Comparison of ENCODE assay signal across 33 cellular contexts in the genomic region with DNA sequence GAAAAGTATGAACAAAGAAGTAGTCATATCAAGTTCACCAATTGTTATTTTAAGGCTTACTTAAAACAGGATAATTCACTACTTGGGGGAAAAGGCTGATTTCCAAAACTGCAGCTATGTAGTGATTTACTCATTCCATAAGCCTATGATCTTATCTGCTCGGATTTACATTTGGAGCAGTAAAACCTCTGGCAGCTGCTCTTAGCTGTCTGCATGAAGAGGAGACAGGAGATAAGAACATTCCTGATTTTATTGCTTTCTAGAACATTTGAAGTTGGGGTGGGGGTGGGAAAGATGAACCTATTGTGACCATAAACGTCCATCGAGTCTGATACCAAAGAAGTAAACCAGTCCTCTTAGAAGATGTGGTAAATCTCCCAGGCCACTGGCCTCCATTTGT.
A peak's percentile ranks its signal among the peaks of the same experiment; 100 is the strongest.
DNase-seq lines count a peak whose midpoint lies in the region; ATAC-seq, FAIRE-seq and TF ChIP-seq lines count a peak whose summit lies in the region.
"Had no signal": no experiment of that assay in that cellular context is flagged by ENCODE, and none has a peak within 500 bp of the region (broad histone marks: within the 10 kb centered on the region; RNA-seq: fewer than 3 reads in every experiment).

No MANE protein-coding gene starts in this region.

- no peak for ATAC-seq in right lobe of liver
- no peak for ATAC-seq in activated CD8-positive, alpha-beta T cell treated with anti-CD3 and anti-CD28 coated beads for 36 hours
- ATAC-seq: gastrocnemius medialis, left ventricle myocardium superior, mucosa of descending colon had no signal

- peaks cover 2% of the 10 kb centered on the region for H3K4me1 Mint-ChIP-seq in mesothelial cell of epicardium
- no peaks in the 10 kb centered on the region for H3K4me1 Mint-ChIP-seq in activated CD8-positive, alpha-beta T cell treated with anti-CD3 and anti-CD28 coated beads for 36 hours (ENCODE audit: low read depth)
- H3K4me1 Mint-ChIP-seq: neural crest cell had no signal

- CTCF ChIA-PET in A673 (lab: Charles Lee) = no interaction called here
- CTCF ChIA-PET in activated CD8-positive, alpha-beta T cell treated with anti-CD3 and anti-CD28 coated beads for 36 hours (lab: Charles Lee) = no interaction called here

- TF ChIP-seq POLR2A in right lobe of liver (IDR thresholded peaks at IDR 0.05) = no peak

- no peaks in the 10 kb centered on the region for H3K27me3 ChIP-seq in A673 (replicated peaks; ENCODE audit: insufficient read depth, low read depth, low read length, poor library complexity)
- H3K27me3 ChIP-seq in right lobe of liver = no peaks in the 10 kb centered on the region
- H3K27me3 ChIP-seq: esophagus muscularis mucosa, gastrocnemius medialis, MG63, sigmoid colon, stomach, tibial nerve had no signal

- peak overlapping the region; percentile 36 for H3K27ac Mint-ChIP-seq in mesothelial cell of epicardium
- H3K27ac Mint-ChIP-seq in activated CD8-positive, alpha-beta T cell treated with anti-CD3 and anti-CD28 coated beads for 36 hours = no peak overlapping the region
- H3K27ac Mint-ChIP-seq: T-helper 1 cell treated with Interleukin-12 subunit alpha and Interleukin-12 subunit beta and Interleukin-4 antibody, amounts not matched to agents 30 μg/mL and 1 μg/mL, for 36 hours had no signal

- POLR2A ChIA-PET in A673 (lab: Charles Lee; ENCODE audit: low non-redundant PET) = interaction anchor here (0.6 kb wide), 2 partner anchors 20 to 47 kb away, joined by 3 read pairs; no protein-coding TSS in a partner anchor
- POLR2A ChIA-PET in activated CD8-positive, alpha-beta T cell treated with anti-CD3 and anti-CD28 coated beads for 36 hours (lab: Charles Lee) = no interaction called here

- FAIRE-seq in HTR-8/SVneo (lab: Jason Lieb, UNC) = no peak
- FAIRE-seq: A204.1, bronchial epithelial cell, colon, GM12891, RCC 7860 had no signal

- peaks cover 27% of the 10 kb centered on the region for H3K36me3 Mint-ChIP-seq in mesothelial cell of epicardium
- H3K36me3 Mint-ChIP-seq in activated CD8-positive, alpha-beta T cell treated with anti-CD3 and anti-CD28 coated beads for 36 hours (ENCODE audit: low read depth) = no peaks in the 10 kb centered on the region

- no peak overlapping the region for H3K4me3 Mint-ChIP-seq in mesothelial cell of epicardium
- H3K4me3 Mint-ChIP-seq in activated CD8-positive, alpha-beta T cell treated with anti-CD3 and anti-CD28 coated beads for 36 hours = no peak overlapping the region
- H3K4me3 Mint-ChIP-seq: neural crest cell; T-helper 1 cell treated with Interleukin-12 subunit alpha and Interleukin-12 subunit beta and Interleukin-4 antibody, amounts not matched to agents 30 μg/mL and 1 μg/mL, for 36 hours had no signal

- WGBS in right lobe of liver (ENCODE audit: insufficient coverage, low coverage, low lambda C conversion rate, missing lambda C conversion rate) = 51% methylated on average over 3 of the region's 3 CpGs

- H3K9me3 ChIP-seq in A673 (ENCODE audit: low read depth, low read length, poor library complexity, severe bottlenecking) (peaks cover 4% of the 10 kb centered on the region), right lobe of liver (no peaks in the 10 kb centered on the region)
- H3K9me3 ChIP-seq: gastrocnemius medialis, HAP-1 had no signal

- intact Hi-C loops in A673 (cut with micrococcal nuclease; ENCODE audit: unreplicated experiment) (no loop called here), right lobe of liver (cut with DNase I) (no loop called here)
- intact Hi-C loops in activated CD8-positive, alpha-beta T cell treated with anti-CD3 and anti-CD28 coated beads for 36 hours (cut with micrococcal nuclease) = no loop called here

- TF ChIP-seq CTCF in A673 (conservative IDR thresholded peaks at IDR 0.05; ENCODE audit: low read depth, low read length) = no peak
- no peak for TF ChIP-seq CTCF in VCaP (conservative IDR thresholded peaks at IDR 0.05)
- no peak for TF ChIP-seq CTCF in mesothelial cell of epicardium (IDR thresholded peaks at IDR 0.05; ENCODE audit: unreplicated experiment)
- no peak for TF ChIP-seq CTCF in right lobe of liver (IDR thresholded peaks at IDR 0.05)
- TF ChIP-seq CTCF in activated CD8-positive, alpha-beta T cell treated with anti-CD3 and anti-CD28 coated beads for 36 hours (IDR thresholded peaks at IDR 0.05) = no peak

- no peak overlapping the region for H3K4me3 ChIP-seq in A673 (ENCODE audit: low read depth, low read length, poor library complexity, severe bottlenecking)
- H3K4me3 ChIP-seq in right lobe of liver = no peak overlapping the region
- H3K4me3 ChIP-seq: esophagus muscularis mucosa, gastrocnemius medialis, HAP-1, MG63, mucosa of descending colon, sigmoid colon, stomach, tibial nerve had no signal

- H3K36me3 ChIP-seq in A673 (ENCODE audit: insufficient read depth, low read length, poor library complexity, severe bottlenecking) (no peaks in the 10 kb centered on the region), right lobe of liver (no peaks in the 10 kb centered on the region)
- H3K36me3 ChIP-seq: esophagus muscularis mucosa, gastrocnemius medialis, HAP-1, MG63, sigmoid colon, stomach had no signal

- H3K9me3 Mint-ChIP-seq in mesothelial cell of epicardium = peaks cover 3% of the 10 kb centered on the region
- H3K9me3 Mint-ChIP-seq in activated CD8-positive, alpha-beta T cell treated with anti-CD3 and anti-CD28 coated beads for 36 hours = peaks cover under 1% of the 10 kb centered on the region
- H3K9me3 Mint-ChIP-seq: neural crest cell had no signal

- H3K27ac ChIP-seq in A673 (ENCODE audit: low read depth, low read length, poor library complexity, severe bottlenecking) (no peak overlapping the region), VCaP (peak overlapping the region; percentile 19; the same call in 1 of the 2 replicates), right lobe of liver (no peak overlapping the region)
- H3K27ac ChIP-seq: esophagus muscularis mucosa, gastrocnemius medialis, sigmoid colon, stomach, tibial nerve had no signal

- peak; percentile 22 for DNase-seq in A673 (ENCODE audit: low spot score)
- peak; percentile 18 for DNase-seq in HTR-8/SVneo (ENCODE audit: insufficient read length, low spot score)
- no peak for DNase-seq in mesothelial cell of epicardium (ENCODE audit: low spot score in 2 of 2, unreplicated experiment in 2 of 2)
- no peak for DNase-seq in effector CD8-positive, alpha-beta T cell (lab: John Stamatoyannopoulos, UW)
- no peak for DNase-seq in NCI-H146 treated with DMSO at 0.1 percent for 48 hours (lab: John Stamatoyannopoulos, UW; ENCODE audit: unreplicated experiment)
- DNase-seq in right lobe of liver = no peak
- DNase-seq in activated CD8-positive, alpha-beta T cell treated with anti-CD3 and anti-CD28 coated beads for 36 hours = no peak
- DNase-seq: activated CD4-positive, alpha-beta T cell treated with anti-CD3 and anti-CD28 coated beads for 48 hours; activated naive CD4-positive, alpha-beta T cell; activated T-cell treated with anti-CD3 and anti-CD28 coated beads, Interleukin-2, amount 50 U/mL, for 48 hours; amniotic stem cell; DND-41; gastrocnemius medialis; hypothalamus; left ventricle myocardium superior; MG63; mucosa of descending colon; NCI-H1417; NCI-H2107; NCI-H510A treated with DMSO at 0.1 percent for 48 hours; sigmoid colon; stomach had no signal

- H3K4me1 ChIP-seq in A673 (ENCODE audit: insufficient read depth, low read length, poor library complexity, severe bottlenecking) = peaks cover 7% of the 10 kb centered on the region
- H3K4me1 ChIP-seq in right lobe of liver = no peaks in the 10 kb centered on the region
- H3K4me1 ChIP-seq: esophagus muscularis mucosa, gastrocnemius medialis, HAP-1, sigmoid colon, stomach, tibial nerve had no signal

- BruUV-seq in A673 (replicated peaks; lab: Mats Ljungman, UMichigan) = no TSS peak

- no peaks in the 10 kb centered on the region for H3K27me3 Mint-ChIP-seq in mesothelial cell of epicardium (ENCODE audit: low read depth)
- H3K27me3 Mint-ChIP-seq in activated CD8-positive, alpha-beta T cell treated with anti-CD3 and anti-CD28 coated beads for 36 hours = no peaks in the 10 kb centered on the region

Comparison
In these comparisons a context has a peak if more than half of its experiments do, and no peak if none do; other contexts are left out.
1. DNase-seq: peak in A673 (single experiment) and HTR-8/SVneo (single experiment); none in mesothelial cell of epicardium (0 of 2), effector CD8-positive, alpha-beta T cell (single experiment), NCI-H146 treated with DMSO at 0.1 percent for 48 hours (single experiment), right lobe of liver (0 of 3) and activated CD8-positive, alpha-beta T cell treated with anti-CD3 and anti-CD28 coated beads for 36 hours (single experiment).